13 cellular contexts compared by ENCODE assay signal in the genomic region with DNA sequence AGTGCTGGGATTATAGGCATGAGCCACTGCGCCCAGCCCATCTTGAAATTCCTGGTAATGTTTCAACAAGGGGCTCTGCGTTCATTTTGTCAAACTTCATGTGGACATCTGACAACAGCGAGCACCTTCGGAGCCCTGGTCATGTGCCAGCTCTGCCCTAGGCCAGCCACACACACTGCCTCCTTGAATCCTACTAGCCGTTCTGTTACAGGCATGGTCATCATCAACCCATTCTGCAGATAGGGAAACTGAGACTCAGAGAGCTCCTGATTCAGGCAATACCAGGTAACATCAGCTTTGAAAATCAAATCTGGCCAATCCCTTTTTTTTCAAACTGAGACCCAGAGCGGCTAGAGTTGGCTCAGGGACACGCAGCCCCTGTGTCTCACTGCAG. TPM values are rescaled to one million over a fixed set of nuclear protein-coding genes. Genes with fewer than 3 reads are reported as not detected.
DNase-seq lines count a peak whose midpoint lies in the region; ATAC-seq and TF ChIP-seq lines count a peak whose summit lies in the region.
"Had no signal": no experiment of that assay in that cellular context is flagged by ENCODE, and none has a peak within 500 bp of the region (broad histone marks: within the 10 kb centered on the region; RNA-seq: fewer than 3 reads in every experiment).

No MANE protein-coding gene starts in this region.

- no peak for TF ChIP-seq POLR2A in testis (IDR thresholded peaks at IDR 0.05)

- H3K27me3 Mint-ChIP-seq in CD4-positive, alpha-beta memory T cell: no peaks in the 10 kb centered on the region
- no peaks in the 10 kb centered on the region for H3K27me3 Mint-ChIP-seq in IgD-negative memory B cell
- peaks cover 0 to 7% (median 0%) of the 10 kb centered on the region in 5 donors for H3K27me3 Mint-ChIP-seq in naive thymus-derived CD4-positive, alpha-beta T cell

- CTCF ChIA-PET in CD4-positive, alpha-beta memory T cell (lab: Charles Lee; ENCODE audit: partially characterized antibody): interaction anchor here (0.8 to 8.4 kb wide), 6 partner anchors 19 to 956 kb away, joined by 3 to 92 read pairs (median 24); a partner anchor contains a TSS
- CTCF ChIA-PET in naive thymus-derived CD4-positive, alpha-beta T cell (lab: Charles Lee): interaction anchor here (0.6 to 5.1 kb wide), 3 partner anchors 33 to 42 kb away, joined by 3 to 44 read pairs (median 4); no protein-coding TSS in a partner anchor

- peaks cover 39 to 70% (median 62%) of the 10 kb centered on the region in 4 donors for H3K4me1 Mint-ChIP-seq in CD4-positive, alpha-beta memory T cell
- H3K4me1 Mint-ChIP-seq in IgD-negative memory B cell: peaks cover 59 to 65% (median 61%) of the 10 kb centered on the region in 3 donors
- peaks cover 49 to 80% (median 71%) of the 10 kb centered on the region in 7 donors for H3K4me1 Mint-ChIP-seq in naive thymus-derived CD4-positive, alpha-beta T cell

- whole genome bisulfite sequencing in testis, 2 donors: 92 to 93% methylated on average over 5 to 7 of the region's 7 CpGs

- peak in 1 of 2 donors; percentile 0 for ATAC-seq in activated naive CD4-positive, alpha-beta T cell treated with anti-CD3 and anti-CD28 coated beads, Interleukin-2, amount 50 U/mL, for 72 hours
- no peak for ATAC-seq in naive thymus-derived CD4-positive, alpha-beta T cell

- no peaks in the 10 kb centered on the region for H3K27me3 ChIP-seq in CD4-positive, alpha-beta memory T cell (ENCODE audit: insufficient read depth, low read length)
- H3K27me3 ChIP-seq in naive thymus-derived CD4-positive, alpha-beta T cell (ENCODE audit: control insufficient read depth in 2 of 2, insufficient read depth in 2 of 2, low read length in 2 of 2): no peaks in the 10 kb centered on the region
- H3K27me3 ChIP-seq in MG63: no peaks in the 10 kb centered on the region
- H3K27me3 ChIP-seq in testis: no peaks in the 10 kb centered on the region
- H3K27me3 ChIP-seq: adrenal gland had no signal

- peak overlapping the region; percentile 83 to 95 (median 92) for H3K27ac Mint-ChIP-seq in CD4-positive, alpha-beta memory T cell
- peak overlapping the region; percentile 63 to 91 (median 90) for H3K27ac Mint-ChIP-seq in IgD-negative memory B cell
- H3K27ac Mint-ChIP-seq in activated naive CD4-positive, alpha-beta T cell treated with anti-CD3 and anti-CD28 coated beads, Interleukin-2, amount 50 U/mL, for 72 hours: peak overlapping the region; percentile 39 to 84
- H3K27ac Mint-ChIP-seq in naive thymus-derived CD4-positive, alpha-beta T cell: peak overlapping the region; percentile 60 to 95 (median 90)

- POLR2A ChIA-PET in CD4-positive, alpha-beta memory T cell (lab: Charles Lee; ENCODE audit: partially characterized antibody): interaction anchor here (1.1 to 7.0 kb wide), 6 partner anchors 19 to 188 kb away, joined by 3 to 117 read pairs (median 5); a partner anchor contains a TSS
- POLR2A ChIA-PET in naive thymus-derived CD4-positive, alpha-beta T cell (lab: Charles Lee): interaction anchor here (1.0 to 6.7 kb wide), 11 partner anchors 8 to 41 kb away, joined by 3 to 120 read pairs (median 4); a partner anchor contains a TSS

- peak overlapping the region; percentile 43 for H3K27ac ChIP-seq in CD4-positive, alpha-beta memory T cell (ENCODE audit: low read depth, low read length)
- peak overlapping the region; percentile 59 for H3K27ac ChIP-seq in naive thymus-derived CD4-positive, alpha-beta T cell (ENCODE audit: low read depth, low read length)
- no peak overlapping the region for H3K27ac ChIP-seq in testis
- no peak overlapping the region for H3K27ac ChIP-seq in substantia nigra (ENCODE audit: low read depth, low read length, poor library complexity, severe bottlenecking)
- H3K27ac ChIP-seq: thoracic aorta had no signal

- TF ChIP-seq CTCF in testis (IDR thresholded peaks at IDR 0.05): no peak

- H3K36me3 Mint-ChIP-seq in CD4-positive, alpha-beta memory T cell: no peaks in the 10 kb centered on the region
- H3K36me3 Mint-ChIP-seq in IgD-negative memory B cell: peaks cover 5% of the 10 kb centered on the region
- H3K36me3 Mint-ChIP-seq in activated naive CD4-positive, alpha-beta T cell treated with anti-CD3 and anti-CD28 coated beads, Interleukin-2, amount 50 U/mL, for 72 hours: peaks cover 0 to 15% of the 10 kb centered on the region in 2 donors
- H3K36me3 Mint-ChIP-seq in naive thymus-derived CD4-positive, alpha-beta T cell: peaks cover 0 to 15% (median 0%) of the 10 kb centered on the region in 5 donors

- H3K9me3 Mint-ChIP-seq in CD4-positive, alpha-beta memory T cell: no peaks in the 10 kb centered on the region
- peaks cover 0 to 2% (median 0%) of the 10 kb centered on the region in 3 donors for H3K9me3 Mint-ChIP-seq in IgD-negative memory B cell
- no peaks in the 10 kb centered on the region for H3K9me3 Mint-ChIP-seq in activated naive CD4-positive, alpha-beta T cell treated with anti-CD3 and anti-CD28 coated beads, Interleukin-2, amount 50 U/mL, for 72 hours
- peaks cover 0 to 4% (median 0%) of the 10 kb centered on the region in 11 donors for H3K9me3 Mint-ChIP-seq in naive thymus-derived CD4-positive, alpha-beta T cell

- H3K4me3 ChIP-seq in CD4-positive, alpha-beta memory T cell (ENCODE audit: low read length in 2 of 2): peak overlapping the region in 1 of 2 donors; percentile 44
- peak overlapping the region; percentile 34 for H3K4me3 ChIP-seq in naive thymus-derived CD4-positive, alpha-beta T cell (ENCODE audit: low read length)
- H3K4me3 ChIP-seq in MG63: no peak overlapping the region
- no peak overlapping the region for H3K4me3 ChIP-seq in testis
- H3K4me3 ChIP-seq: adrenal gland, thoracic aorta had no signal

- intact Hi-C loops in CD4-positive, alpha-beta memory T cell (cut with micrococcal nuclease): loop anchor here (2.0 kb wide), 2 partner anchors 14 to 62 kb away; no protein-coding TSS in a partner anchor
- intact Hi-C loops in naive thymus-derived CD4-positive, alpha-beta T cell (cut with micrococcal nuclease): loop anchor here (2.0 to 10.0 kb wide), 3 partner anchors 16 to 62 kb away; no protein-coding TSS in a partner anchor
- intact Hi-C loops in testis (cut with DNase I; ENCODE audit: low total_unique reads): no loop called here

- H3K4me1 ChIP-seq in CD4-positive, alpha-beta memory T cell (ENCODE audit: insufficient read depth, low read length): peaks cover 65% of the 10 kb centered on the region
- H3K4me1 ChIP-seq in naive thymus-derived CD4-positive, alpha-beta T cell (ENCODE audit: control insufficient read depth in 2 of 2, insufficient read depth in 2 of 2, low read length in 2 of 2): peaks cover 45 to 55% of the 10 kb centered on the region in 2 donors
- H3K4me1 ChIP-seq in testis: peaks cover 16% of the 10 kb centered on the region

- H3K36me3 ChIP-seq in CD4-positive, alpha-beta memory T cell (ENCODE audit: insufficient read depth, low read length): no peaks in the 10 kb centered on the region
- H3K36me3 ChIP-seq in naive thymus-derived CD4-positive, alpha-beta T cell (ENCODE audit: control insufficient read depth in 2 of 3, insufficient read depth in 3 of 3, low read length in 3 of 3): no peaks in the 10 kb centered on the region
- H3K36me3 ChIP-seq in MG63 (no peaks in the 10 kb centered on the region), testis (ENCODE audit: low read depth, missing control alignments) (no peaks in the 10 kb centered on the region)
- H3K36me3 ChIP-seq: adrenal gland, thoracic aorta had no signal

- DNase-seq in CD4-positive, alpha-beta memory T cell: no peak
- no peak for DNase-seq in activated naive CD4-positive, alpha-beta T cell treated with anti-CD3 and anti-CD28 coated beads, Interleukin-2, amount 50 U/mL, for 72 hours (ENCODE audit: low spot score in 2 of 2)
- DNase-seq in naive thymus-derived CD4-positive, alpha-beta T cell: no peak
- DNase-seq in MG63 (no peak), testis (no peak), substantia nigra (lab: John Stamatoyannopoulos, UW) (no peak)
- DNase-seq in NK-92 treated with Interleukin-12 subunit alpha and Interleukin-12 subunit beta, amount 100 ng/mL, for 24 hours (lab: John Stamatoyannopoulos, UW): no peak
- DNase-seq: IMR-90, NCI-H187 treated with DMSO at 0.1 percent for 48 hours, NCI-H82 had no signal

- peak overlapping the region; percentile 71 to 89 (median 78) for H3K4me3 Mint-ChIP-seq in CD4-positive, alpha-beta memory T cell
- H3K4me3 Mint-ChIP-seq in IgD-negative memory B cell: peak overlapping the region; percentile 54 to 91 (median 82)
- peak overlapping the region; percentile 55 to 94 (median 78) for H3K4me3 Mint-ChIP-seq in naive thymus-derived CD4-positive, alpha-beta T cell

- no peaks in the 10 kb centered on the region for H3K9me3 ChIP-seq in CD4-positive, alpha-beta memory T cell (ENCODE audit: control insufficient read depth in 1 of 2, low read length in 2 of 2)
- no peaks in the 10 kb centered on the region for H3K9me3 ChIP-seq in naive thymus-derived CD4-positive, alpha-beta T cell (ENCODE audit: control insufficient read depth in 2 of 3, low read length in 3 of 3)
- H3K9me3 ChIP-seq in MG63 (no peaks in the 10 kb centered on the region), testis (no peaks in the 10 kb centered on the region)
- H3K9me3 ChIP-seq: adrenal gland, thoracic aorta had no signal

RNA-seq across cellular contexts. Expression of a gene that starts 41.3 kb away (rescaled TPM):
- 10 to 100 TPM; 76.0 to 79.6 TPM for total RNA-seq in CD4-positive, alpha-beta memory T cell
- polyA plus RNA-seq in CD4-positive, alpha-beta memory T cell: 10 to 100 TPM; 33.1 to 97.8 TPM
- polyA plus RNA-seq in IgD-negative memory B cell (39.2 TPM), testis (ENCODE audit: insufficient read depth, low read depth, low replicate concordance) (69.6 TPM)
- total RNA-seq in activated naive CD4-positive, alpha-beta T cell treated with anti-CD3 and anti-CD28 coated beads, Interleukin-2, amount 50 U/mL, for 72 hours: 10 to 100 TPM; 43.4 to 97.5 TPM
- 100 to 1,000 TPM in 4 of 5 experiments, 10 to 100 TPM in 1; 70.6 to 260 (median 127) TPM for total RNA-seq in naive thymus-derived CD4-positive, alpha-beta T cell
- 100 to 1,000 TPM in 1 of 2 donors, 10 to 100 TPM in 1; 63.0 to 129 TPM for polyA plus RNA-seq in naive thymus-derived CD4-positive, alpha-beta T cell
- 50.0 and 51.2 TPM in 2 replicates for total RNA-seq in MG63 (2014; rRNA removed; shearing (Covaris generic); ENCODE audit: low replicate concordance)
- total RNA-seq in testis: 100 to 1,000 TPM; 108 to 114 TPM

Comparison
In these comparisons a context has a peak if more than half of its experiments do, and no peak if none do; other contexts are left out.
1. H3K27ac ChIP-seq: peak in CD4-positive, alpha-beta memory T cell (single experiment) and naive thymus-derived CD4-positive, alpha-beta T cell (single experiment); none in testis (0 of 2) and substantia nigra (single experiment).
2. Peak in every context shown above with its lines, with median percentiles within 50 percentile points of each other: H3K27ac Mint-ChIP-seq and H3K4me3 Mint-ChIP-seq.